In the genomic region with DNA sequence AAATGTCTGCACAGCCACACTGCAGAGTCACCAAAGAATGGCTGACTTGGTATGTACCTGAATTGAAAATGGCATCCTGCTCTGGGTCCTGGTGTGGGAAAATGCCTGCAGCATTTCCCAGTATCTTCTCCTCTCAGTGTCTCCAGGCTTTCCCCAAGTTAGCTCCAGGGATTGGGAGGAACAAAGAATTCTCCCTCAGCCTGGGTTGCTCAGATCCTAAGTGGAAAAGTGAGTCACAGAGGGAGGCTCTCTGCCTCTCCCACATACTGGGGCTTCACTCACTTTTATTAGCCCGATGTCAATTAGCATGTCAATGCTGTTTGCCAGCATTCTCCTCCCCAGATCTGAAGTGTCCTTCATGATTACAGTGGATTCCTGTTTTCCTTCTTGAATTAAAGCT, we compare ENCODE assay signal across 28 cellular contexts.
"Had no signal": no experiment of that assay in that cellular context is flagged by ENCODE, and none has a peak within 500 bp of the region (broad histone marks: within the 10 kb centered on the region; RNA-seq: fewer than 3 reads in every experiment).

No MANE protein-coding gene starts in this region.

- H3K4me2 ChIP-seq: smooth muscle cell had no signal

- H3K4me3 ChIP-seq: heart right ventricle, left lung, lower lobe of right lung, psoas muscle, right lobe of liver, smooth muscle cell, testis, thyroid gland, transverse colon, upper lobe of left lung, vagina had no signal

- FAIRE-seq: kidney had no signal

- H3K36me3 ChIP-seq: heart right ventricle, left lung, lower lobe of right lung, right lobe of liver, thyroid gland, transverse colon, upper lobe of left lung, vagina had no signal

- H3K9me3 ChIP-seq: lower lobe of right lung, psoas muscle, right lobe of liver, testis, thyroid gland, transverse colon, vagina had no signal

- H3K27me3 ChIP-seq: heart right ventricle, left lung, right lobe of liver, testis, thyroid gland, transverse colon, upper lobe of left lung, vagina had no signal

- DNase-seq: heart right ventricle; hippocampal formation; kidney; left colon; left lung; lower lobe of right lung; mammary epithelial cell; mesenchymal stem cell; naive B cell; natural killer cell; nucleus accumbens; psoas muscle; right lobe of liver; stimulated activated CD4-positive, alpha-beta T cell treated with anti-CD3 and anti-CD28 coated beads, Interleukin-1b, Interleukin-23, amount 100 ng/mL, for 48 hours; stimulated activated CD4-positive, alpha-beta T cell treated with anti-CD3 and anti-CD28 coated beads, Interleukin-2, amount 100 ng/mL, for 48 hours; stimulated activated CD4-positive, alpha-beta T cell treated with anti-CD3 and anti-CD28 coated beads, Interleukin-4, amount 100 ng/mL, for 4 hours; stimulated activated CD8-positive, alpha-beta memory T cell treated with anti-CD3 and anti-CD28 coated beads, Interleukin-4, amount 100 ng/mL, for 48 hours; stimulated activated naive CD4-positive, alpha-beta T cell treated with Interleukin-2 at 50 U/mL for 16 hours; stimulated activated naive CD8-positive, alpha-beta T cell treated with anti-CD3 and anti-CD28 coated beads, Interleukin-15, amount 100 ng/mL, for 72 hours; testis; thyroid gland; transverse colon; upper lobe of left lung had no signal

- H3K4me1 ChIP-seq: heart right ventricle, left lung, lower lobe of right lung, parathyroid adenoma, psoas muscle, right lobe of liver, testis, thyroid gland, transverse colon, upper lobe of left lung, vagina had no signal

- H3K27me3 Mint-ChIP-seq: naive B cell; stimulated activated memory B cell treated with anti-CD40 and anti-IgM and Interleukin-4, amounts not matched to agents 10 μg/mL and 1 μg/mL and 100 μg/mL, for 72 hours; stimulated activated naive CD8-positive, alpha-beta T cell treated with anti-CD3 and anti-CD28 coated beads, Interleukin-15, amount 100 ng/mL, for 72 hours had no signal

- H3K36me3 Mint-ChIP-seq: mesothelial cell of epicardium; naive B cell; stimulated activated memory B cell treated with anti-CD40 and anti-IgM and Interleukin-4, amounts not matched to agents 10 μg/mL and 1 μg/mL and 100 μg/mL, for 72 hours had no signal

- H3K4me3 Mint-ChIP-seq: mesothelial cell of epicardium; natural killer cell; stimulated activated memory B cell treated with anti-CD40 and anti-IgM and Interleukin-4, amounts not matched to agents 10 μg/mL and 1 μg/mL and 100 μg/mL, for 72 hours; stimulated activated naive CD8-positive, alpha-beta T cell treated with anti-CD3 and anti-CD28 coated beads, Interleukin-15, amount 100 ng/mL, for 72 hours had no signal

- H3K79me2 ChIP-seq: parathyroid adenoma had no signal

- ATAC-seq: heart right ventricle; left colon; left lung; natural killer cell; psoas muscle; right lobe of liver; stimulated activated memory B cell treated with anti-CD40 and anti-IgM and Interleukin-4, amounts not matched to agents 10 μg/mL and 1 μg/mL and 100 μg/mL, for 72 hours; stimulated activated naive CD8-positive, alpha-beta T cell treated with anti-CD3 and anti-CD28 coated beads, Interleukin-15, amount 100 ng/mL, for 72 hours had no signal

- H3K4me1 Mint-ChIP-seq: mesothelial cell of epicardium; naive B cell; natural killer cell; stimulated activated memory B cell treated with anti-CD40 and anti-IgM and Interleukin-4, amounts not matched to agents 10 μg/mL and 1 μg/mL and 100 μg/mL, for 72 hours; stimulated activated naive CD8-positive, alpha-beta T cell treated with anti-CD3 and anti-CD28 coated beads, Interleukin-15, amount 100 ng/mL, for 72 hours had no signal

- H2AFZ ChIP-seq: parathyroid adenoma had no signal

- H3K27ac Mint-ChIP-seq: mesothelial cell of epicardium; naive B cell; natural killer cell; stimulated activated memory B cell treated with anti-CD40 and anti-IgM and Interleukin-4, amounts not matched to agents 10 μg/mL and 1 μg/mL and 100 μg/mL, for 72 hours; stimulated activated naive CD8-positive, alpha-beta T cell treated with anti-CD3 and anti-CD28 coated beads, Interleukin-15, amount 100 ng/mL, for 72 hours had no signal

- H3K27ac ChIP-seq: heart right ventricle, left lung, lower lobe of right lung, parathyroid adenoma, psoas muscle, right lobe of liver, testis, thyroid gland, transverse colon, upper lobe of left lung, vagina had no signal
